12 cellular contexts compared by ENCODE assay signal in genomic region chr1:15843826-15844572, GRCh38. TPM values are rescaled to one million over a fixed set of nuclear protein-coding genes. Genes with fewer than 3 reads are reported as not detected.
DNase-seq lines count a peak whose midpoint lies in the region; ATAC-seq, FAIRE-seq and TF ChIP-seq lines count a peak whose summit lies in the region.
"Had no signal": no experiment of that assay in that cellular context is flagged by ENCODE, and none has a peak within 500 bp of the region (broad histone marks: within the 10 kb centered on the region; RNA-seq: fewer than 3 reads in every experiment).

No MANE protein-coding gene starts in this region.

- H3K27ac ChIP-seq in PC-9 (no peak overlapping the region), skeletal muscle tissue (ENCODE audit: low read depth, low read length) (peak overlapping the region; percentile 41)

- H3K27me3 ChIP-seq in PC-9 (ENCODE audit: insufficient read depth, low read depth) (no peaks in the 10 kb centered on the region), skeletal muscle tissue (ENCODE audit: control insufficient read depth in 3 of 3, insufficient read depth in 3 of 3, low read length in 3 of 3) (no peaks in the 10 kb centered on the region)

- no peak for ATAC-seq in GM21360 (IDR thresholded peaks at IDR 0.05; ENCODE audit: unreplicated experiment)
- ATAC-seq: stimulated activated effector memory CD8-positive, alpha-beta T cell treated with anti-CD3 and anti-CD28 coated beads, Interleukin-12 subunit alpha, Interleukin-12 subunit beta, amount 100 ng/mL, for 72 hours had no signal

- H3K9me2 ChIP-seq in PC-9 (ENCODE audit: insufficient read depth) = no peaks in the 10 kb centered on the region

- BruUV-seq in PC-9 (replicated peaks; lab: Mats Ljungman, UMichigan) = no TSS peak

- CTCF ChIA-PET in PC-9 (lab: Charles Lee) = interaction anchor here (0.6 kb wide), 1 partner anchor 11 kb away, joined by 3 read pairs; no protein-coding TSS in a partner anchor

- H3K79me2 ChIP-seq in PC-9 (ENCODE audit: low read depth) = peaks cover 28% of the 10 kb centered on the region

- no peak for TF ChIP-seq CTCF in PC-9 (conservative IDR thresholded peaks at IDR 0.05)

- H3K4me3 ChIP-seq in PC-9 (no peak overlapping the region), skeletal muscle tissue (ENCODE audit: low read length in 3 of 3) (no peak overlapping the region)

- peak; percentile 92 for FAIRE-seq in islet of Langerhans (lab: Jason Lieb, UNC)
- FAIRE-seq: bronchial epithelial cell had no signal

- H2AFZ ChIP-seq in PC-9 = no peak overlapping the region

- H3K4me2 ChIP-seq in PC-9 = peak overlapping the region; percentile 16; the same call in 1 of the 2 replicates

- H3K9me3 ChIP-seq in PC-9 (ENCODE audit: insufficient read depth, low read depth) = no peaks in the 10 kb centered on the region
- no peaks in the 10 kb centered on the region for H3K9me3 ChIP-seq in skeletal muscle tissue (ENCODE audit: control insufficient read depth in 3 of 3, low read length in 3 of 3)

- H3K4me1 ChIP-seq in PC-9 (replicated peaks; ENCODE audit: insufficient read depth) (no peaks in the 10 kb centered on the region; the same call in 1 of the 2 replicates), skeletal muscle tissue (ENCODE audit: control insufficient read depth in 3 of 3, insufficient read depth in 3 of 3, low read length in 3 of 3) (peaks cover 5 to 7% (median 6%) of the 10 kb centered on the region in 3 donors)

- POLR2A ChIA-PET in PC-9 (lab: Charles Lee; ENCODE audit: unreplicated experiment) = interaction anchor here (0.6 to 0.8 kb wide), 5 partner anchors 9 to 226 kb away, joined by 3 to 15 read pairs (median 3); no protein-coding TSS in a partner anchor

- H3K36me3 ChIP-seq in PC-9 (ENCODE audit: low read depth) (no peaks in the 10 kb centered on the region), skeletal muscle tissue (ENCODE audit: control insufficient read depth in 3 of 3, insufficient read depth in 3 of 3, low read length in 3 of 3) (no peaks in the 10 kb centered on the region)

- intact Hi-C loops in PC-9 (cut with micrococcal nuclease; ENCODE audit: unreplicated experiment) = no loop called here

- H3K9ac ChIP-seq in skeletal muscle tissue (ENCODE audit: low read depth in 1 of 3, low read length in 3 of 3) = peak overlapping the region in 1 of 3 donors; percentile 20

- peak; percentile 13 to 45 for DNase-seq in NCI-H526 (lab: John Stamatoyannopoulos, UW)
- DNase-seq in NCI-H526 treated with DMSO at 0.1 percent for 48 hours (lab: John Stamatoyannopoulos, UW) = no peak
- DNase-seq in PC-9 = no peak
- DNase-seq in EL = no peak
- no peak for DNase-seq in epidermal melanocyte (ENCODE audit: insufficient read length, low spot score)
- DNase-seq: activated T-cell treated with anti-CD3 and anti-CD28 coated beads, Interleukin-2, amount 50 U/mL, for 24 hours; NK-92 treated with Interleukin-12 subunit alpha and Interleukin-12 subunit beta, amount 100 ng/mL, for 24 hours had no signal

- H3F3A ChIP-seq in PC-9 (ENCODE audit: insufficient read depth, low read depth) = peaks cover 6% of the 10 kb centered on the region; the same call in 1 of the 2 replicates

- peaks cover 5% of the 10 kb centered on the region; the same call in 1 of the 2 replicates for H4K20me1 ChIP-seq in PC-9 (ENCODE audit: insufficient read depth)

RNA-seq across cellular contexts. Expression of gene SPEN, which starts 3.5 kb away (rescaled TPM):
- total RNA-seq in PC-9 (2021) (44.9 and 46.8 TPM in 2 replicates), skeletal muscle tissue (21.4 TPM)

RNA-seq across cellular contexts. Expression of gene UQCRHL, which starts 36.5 kb away (rescaled TPM):
- total RNA-seq in PC-9 (2021) (4.9 and 5.1 TPM in 2 replicates), skeletal muscle tissue (4.7 TPM)

Comparison
In these comparisons a context has a peak if more than half of its experiments do, and no peak if none do; other contexts are left out.
1. DNase-seq: peak in NCI-H526 (2 of 2); none in NCI-H526 treated with DMSO at 0.1 percent for 48 hours (single experiment), PC-9 (0 of 2), EL (single experiment) and epidermal melanocyte (single experiment).